ENCODE assay signal across 2 cellular contexts in genomic region chr5:150661086-150661485, GRCh38.
TF ChIP-seq lines count a peak whose summit lies in the region.

TSS of gene MYOZ3 (plus strand) at chr5:150661251. CDS start at chr5:150662942, 1,691 bp downstream.

TF ChIP-seq in SK-N-SH, 30 proteins besides CTCF, POLR2A, EP300 and RAD21:
- TF ChIP-seq JUND (IDR thresholded peaks at IDR 0.05) = no peak
- no peak for TF ChIP-seq TAF1 (IDR thresholded peaks at IDR 0.05; ENCODE audit: borderline replicate concordance, low read depth, low read length)
- TF ChIP-seq RXRA (IDR thresholded peaks at IDR 0.05; ENCODE audit: borderline replicate concordance, low read depth) = no peak
- TF ChIP-seq MAX (IDR thresholded peaks at IDR 0.05; ENCODE audit: low read depth) = no peak
- no peak for TF ChIP-seq NFIC (IDR thresholded peaks at IDR 0.05; ENCODE audit: borderline replicate concordance)

TF ChIP-seq in SK-N-SH treated with all-trans-retinoic acid at 6 μM for 48 hours, 23 proteins besides CTCF, POLR2A, EP300 and RAD21:
- TF ChIP-seq TCF4 (CRISPR knock-in tag; IDR thresholded peaks at IDR 0.05; ENCODE audit: borderline replicate concordance) (no peak), SNAI2 (CRISPR knock-in tag; IDR thresholded peaks at IDR 0.05) (no peak), ESRRG (CRISPR knock-in tag; IDR thresholded peaks at IDR 0.05) (no peak), BACH2 (CRISPR knock-in tag; IDR thresholded peaks at IDR 0.05; ENCODE audit: borderline replicate concordance) (no peak)
